In genomic region chr1:66371233-66372005, GRCh38 we compare ENCODE assay signal across 7 cellular contexts.
DNase-seq lines count a peak whose midpoint lies in the region; ATAC-seq and TF ChIP-seq lines count a peak whose summit lies in the region.

No MANE protein-coding gene starts in this region.

- H3K36me3 Mint-ChIP-seq in chondrocyte (ENCODE audit: low read depth) (peaks cover 6% of the 10 kb centered on the region), progenitor cell of endocrine pancreas (ENCODE audit: insufficient read depth) (no peaks in the 10 kb centered on the region), immature natural killer cell (peaks cover 4 to 40% (median 11%) of the 10 kb centered on the region in 3 donors), nephron progenitor cell (ENCODE audit: low read depth) (peaks cover 50% of the 10 kb centered on the region), type B pancreatic cell (peaks cover 4% of the 10 kb centered on the region)

- peak; percentile 29 for ATAC-seq in GM18907 (IDR thresholded peaks at IDR 0.05; ENCODE audit: unreplicated experiment)
- peak; percentile 19 for ATAC-seq in HG03439 (IDR thresholded peaks at IDR 0.05; ENCODE audit: unreplicated experiment)

- H3K4me1 Mint-ChIP-seq in chondrocyte (ENCODE audit: low read depth) (peaks cover 34% of the 10 kb centered on the region), progenitor cell of endocrine pancreas (ENCODE audit: low read depth) (no peaks in the 10 kb centered on the region), immature natural killer cell (peaks cover 25 to 66% of the 10 kb centered on the region in 2 donors), nephron progenitor cell (peaks cover 11% of the 10 kb centered on the region), type B pancreatic cell (ENCODE audit: unreplicated experiment) (peaks cover 5% of the 10 kb centered on the region)

- H3K27ac Mint-ChIP-seq in chondrocyte (ENCODE audit: unreplicated experiment): peak overlapping the region; percentile 86
- peak overlapping the region; percentile 62 for H3K27ac Mint-ChIP-seq in progenitor cell of endocrine pancreas
- peak overlapping the region in 3 of 6 donors; percentile 34 to 57 (median 44) for H3K27ac Mint-ChIP-seq in immature natural killer cell
- H3K27ac Mint-ChIP-seq in nephron progenitor cell: no peak overlapping the region
- no peak overlapping the region for H3K27ac Mint-ChIP-seq in type B pancreatic cell

- no peak for DNase-seq in chondrocyte (ENCODE audit: low spot score)
- DNase-seq in progenitor cell of endocrine pancreas (ENCODE audit: low spot score, unreplicated experiment): no peak
- no peak for DNase-seq in immature natural killer cell
- DNase-seq in nephron progenitor cell: no peak
- no peak for DNase-seq in type B pancreatic cell (ENCODE audit: extremely low spot score, unreplicated experiment)

- no peaks in the 10 kb centered on the region for H3K27me3 Mint-ChIP-seq in chondrocyte (ENCODE audit: low read depth)
- no peaks in the 10 kb centered on the region for H3K27me3 Mint-ChIP-seq in progenitor cell of endocrine pancreas
- H3K27me3 Mint-ChIP-seq in immature natural killer cell (ENCODE audit: low read depth in 3 of 3): peaks cover 0 to 1% (median 0%) of the 10 kb centered on the region in 3 donors
- no peaks in the 10 kb centered on the region for H3K27me3 Mint-ChIP-seq in nephron progenitor cell (ENCODE audit: low read depth, poor library complexity)
- no peaks in the 10 kb centered on the region for H3K27me3 Mint-ChIP-seq in type B pancreatic cell

- H3K9me3 Mint-ChIP-seq in chondrocyte (ENCODE audit: low read depth) (no peaks in the 10 kb centered on the region), progenitor cell of endocrine pancreas (ENCODE audit: low read depth) (no peaks in the 10 kb centered on the region), immature natural killer cell (peaks cover 0 to 2% (median 0%) of the 10 kb centered on the region in 6 donors), nephron progenitor cell (no peaks in the 10 kb centered on the region), type B pancreatic cell (peaks cover 4% of the 10 kb centered on the region)

- H3K4me3 Mint-ChIP-seq in chondrocyte (ENCODE audit: unreplicated experiment): no peak overlapping the region
- H3K4me3 Mint-ChIP-seq in progenitor cell of endocrine pancreas (ENCODE audit: low read depth): no peak overlapping the region
- no peak overlapping the region for H3K4me3 Mint-ChIP-seq in immature natural killer cell
- H3K4me3 Mint-ChIP-seq in nephron progenitor cell: no peak overlapping the region
- H3K4me3 Mint-ChIP-seq in type B pancreatic cell: no peak overlapping the region

- TF ChIP-seq CTCF in chondrocyte (IDR thresholded peaks at IDR 0.05) (no peak), progenitor cell of endocrine pancreas (IDR thresholded peaks at IDR 0.05; ENCODE audit: unreplicated experiment) (no peak), nephron progenitor cell (IDR thresholded peaks at IDR 0.05) (no peak), type B pancreatic cell (conservative IDR thresholded peaks at IDR 0.05) (no peak)

Comparison
In these comparisons a context has a peak if more than half of its experiments do, and no peak if none do; other contexts are left out.
1. H3K27ac Mint-ChIP-seq: peak in chondrocyte (single experiment) and progenitor cell of endocrine pancreas (single experiment); none in nephron progenitor cell (single experiment) and type B pancreatic cell (single experiment).